Comparison of ENCODE assay signal across 33 cellular contexts in the genomic region with DNA sequence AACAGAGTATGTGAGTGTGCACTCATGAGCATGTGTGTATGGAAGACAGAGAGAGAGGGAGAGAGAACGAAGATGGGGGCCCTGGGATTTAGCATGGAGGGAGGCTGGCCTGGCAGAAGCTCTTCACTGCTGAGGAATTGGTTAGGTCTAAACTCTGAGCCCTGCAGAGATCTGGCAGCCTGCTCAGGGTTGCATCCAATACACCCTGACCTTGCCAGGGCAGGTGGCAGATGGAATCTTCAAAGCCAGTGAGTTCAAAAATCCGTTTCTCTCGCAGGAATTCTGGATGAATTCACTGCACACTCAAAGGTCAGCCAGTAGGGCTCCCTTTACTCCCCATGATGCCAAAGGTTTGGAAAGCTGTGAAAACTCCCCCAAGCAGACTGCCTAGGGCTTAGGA.
"Had no signal": no experiment of that assay in that cellular context is flagged by ENCODE, and none has a peak within 500 bp of the region (broad histone marks: within the 10 kb centered on the region; RNA-seq: fewer than 3 reads in every experiment).

No MANE protein-coding gene starts in this region.

- H3K4me3 ChIP-seq: adrenal gland, body of pancreas, breast epithelium, cardiac muscle cell had no signal

- H3K27ac ChIP-seq: adrenal gland, body of pancreas, brain microvascular endothelial cell, breast epithelium, cardiac muscle cell, VCaP had no signal

- FAIRE-seq: astrocyte, TTC549 had no signal

- H3K36me3 ChIP-seq: adrenal gland, brain microvascular endothelial cell, breast epithelium, cardiac muscle cell had no signal

- H3K9me3 ChIP-seq: adrenal gland, body of pancreas, breast epithelium had no signal

- H3K27me3 ChIP-seq: adrenal gland, body of pancreas, brain microvascular endothelial cell, breast epithelium, cardiac muscle cell had no signal

- ATAC-seq: activated CD8-positive, alpha-beta T cell treated with anti-CD3 and anti-CD28 coated beads for 36 hours; activated naive CD4-positive, alpha-beta T cell treated with anti-CD3 and anti-CD28 coated beads, Interleukin-2, amount 50 U/mL, for 72 hours; activated T-cell treated with anti-CD3 and anti-CD28 coated beads, Interleukin-2, amount 50 U/mL, for 4 hours; activated T-cell treated with anti-CD3 and anti-CD28 coated beads, Interleukin-2, amount 50 U/mL, for 72 hours; activated T-helper 17 cell treated with anti-CD3 and anti-CD28 coated beads, Interleukin-2, amount 50 U/mL, for 72 hours; body of pancreas had no signal

- DNase-seq: activated B cell treated with CpG ODN at 0.5 μM for 24 hours; activated CD4-positive, alpha-beta memory T cell treated with anti-CD3 and anti-CD28 coated beads for 36 hours; activated CD4-positive, alpha-beta T cell treated with anti-CD3 and anti-CD28 coated beads for 4 hours; activated CD4-positive, alpha-beta T cell treated with anti-CD3 and anti-CD28 coated beads, Interleukin-2, amount 50 U/mL, for 1 hour; activated CD4-positive, alpha-beta T cell treated with anti-CD3 and anti-CD28 coated beads, Interleukin-2, amount 50 U/mL, for 4 hours; activated CD4-positive, CD25-positive, alpha-beta regulatory T cell treated with anti-CD3 and anti-CD28 coated beads, Interleukin-2, amount 50 U/mL, for 72 hours; activated CD8-positive, alpha-beta memory T cell treated with anti-CD3 and anti-CD28 coated beads, Interleukin-2, amount 50 U/mL, for 4 hours; activated CD8-positive, alpha-beta T cell treated with anti-CD3 and anti-CD28 coated beads for 36 hours; activated effector memory CD4-positive, alpha-beta T cell treated with anti-CD3 and anti-CD28 coated beads, Interleukin-2, amount 50 U/mL, for 16 hours; activated gamma-delta T cell treated with Interleukin-2 at 50 U/mL for 16 hours; activated naive CD4-positive, alpha-beta T cell; activated naive CD4-positive, alpha-beta T cell treated with anti-CD3 and anti-CD28 coated beads for 36 hours; activated naive CD4-positive, alpha-beta T cell treated with anti-CD3 and anti-CD28 coated beads, Interleukin-2, amount 50 U/mL, for 16 hours; activated naive CD8-positive, alpha-beta T cell treated with anti-CD3 and anti-CD28 coated beads for 36 hours; activated T-cell treated with anti-CD3 and anti-CD28 coated beads for 4 hours; activated T-cell treated with anti-CD3 and anti-CD28 coated beads, Interleukin-2, amount 50 U/mL, for 1 hour; activated T-cell treated with anti-CD3 and anti-CD28 coated beads, Interleukin-2, amount 50 U/mL, for 4 hours; activated T-cell treated with anti-CD3 and anti-CD28 coated beads, Interleukin-2, amount 50 U/mL, for 72 hours; adrenal gland; amniotic stem cell; aorta; body of pancreas; brain microvascular endothelial cell; SW 1271; T-helper 2 cell; T-helper 9 cell had no signal

- H3K4me1 ChIP-seq: adrenal gland, body of pancreas, breast epithelium had no signal
